In the genomic region with DNA sequence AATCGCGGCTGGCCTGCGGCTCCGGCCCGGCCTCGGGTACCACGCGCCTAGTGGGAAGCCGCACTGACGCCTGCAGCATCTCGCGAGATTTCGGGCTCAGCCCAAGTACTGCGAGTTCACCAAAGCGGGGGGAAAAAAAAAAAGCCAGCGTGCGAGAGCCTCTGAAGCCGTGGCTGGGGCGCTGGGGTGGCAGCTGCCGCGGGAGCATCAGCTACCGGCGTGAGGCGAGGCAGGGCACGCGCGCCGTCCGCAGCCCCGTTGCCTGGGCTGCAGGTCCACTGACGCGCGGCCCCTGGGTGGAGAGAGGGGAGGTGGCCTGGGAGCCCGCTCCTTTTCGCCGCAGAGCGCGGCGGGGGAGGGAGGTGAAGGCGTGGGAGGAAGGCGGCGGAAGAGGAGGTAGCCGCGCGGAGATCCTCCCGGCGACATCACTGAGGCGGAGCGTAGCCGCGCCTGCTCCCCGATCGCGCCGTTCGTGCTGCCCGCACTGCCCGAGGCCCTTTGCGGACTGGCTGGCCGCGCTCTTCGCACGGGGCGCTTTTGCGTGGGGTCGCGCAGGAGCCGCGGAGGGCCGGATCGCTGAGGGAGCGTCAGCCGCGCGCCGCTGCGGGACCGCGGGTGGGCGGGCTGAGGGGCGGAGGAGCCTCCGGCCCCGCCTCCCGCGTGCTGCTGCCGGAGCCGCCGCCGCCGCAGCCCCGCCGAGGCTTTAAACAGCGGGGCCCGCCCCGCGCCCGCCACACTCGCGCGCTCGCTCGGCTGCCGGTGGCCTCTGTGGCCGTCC, we compare ENCODE assay signal across 8 cellular contexts. TPM values are rescaled to one million over a fixed set of nuclear protein-coding genes. Genes with fewer than 3 reads are reported as not detected.
A peak's percentile ranks its signal among the peaks of the same experiment; 100 is the strongest.
DNase-seq lines count a peak whose midpoint lies in the region; ATAC-seq lines count a peak whose summit lies in the region.

Gene SLC12A2, plus strand, starts transcription at position 734 of the 778 bp plus-strand sequence. CDS start 189 bp downstream, outside the sequence.

- peak within 1 kb of the TSS; percentile 89 to 98 (median 95) for H3K4me3 Mint-ChIP-seq in CD8-positive, alpha-beta memory T cell

- no peaks in the 10 kb centered on the region for H3K9me3 Mint-ChIP-seq in CD8-positive, alpha-beta memory T cell

- no peaks in the 10 kb centered on the region for H3K27me3 ChIP-seq in CD8-positive, alpha-beta memory T cell (ENCODE audit: insufficient read depth, low read length, poor library complexity, severe bottlenecking)

- H3K4me1 Mint-ChIP-seq in CD8-positive, alpha-beta memory T cell: peaks cover 62 to 77% (median 76%) of the 10 kb centered on the region in 3 donors

- no peaks in the 10 kb centered on the region for H3K9me3 ChIP-seq in CD8-positive, alpha-beta memory T cell (ENCODE audit: low read length)

- H3K4me3 ChIP-seq in CD8-positive, alpha-beta memory T cell (ENCODE audit: low read length): peak within 1 kb of the TSS; percentile 84

- peak; percentile 55 for ATAC-seq in GM19467 (IDR thresholded peaks at IDR 0.05; ENCODE audit: unreplicated experiment)

- POLR2A ChIA-PET in CD8-positive, alpha-beta memory T cell (lab: Charles Lee): interaction anchor here (0.6 to 1.5 kb wide), 5 partner anchors 9 to 554 kb away, joined by 3 to 4 read pairs (median 3); no protein-coding TSS in a partner anchor

- H3K4me1 ChIP-seq in CD8-positive, alpha-beta memory T cell (ENCODE audit: insufficient read depth, low read length): peaks cover 41% of the 10 kb centered on the region

- no peaks in the 10 kb centered on the region for H3K36me3 ChIP-seq in CD8-positive, alpha-beta memory T cell (ENCODE audit: insufficient read depth, low read length)

- peaks cover 0 to 1% of the 10 kb centered on the region in 2 donors for H3K27me3 Mint-ChIP-seq in CD8-positive, alpha-beta memory T cell

- peak within 1 kb of the TSS; percentile 83 to 98 (median 96) for H3K27ac Mint-ChIP-seq in CD8-positive, alpha-beta memory T cell

- CTCF ChIA-PET in CD8-positive, alpha-beta memory T cell (lab: Charles Lee): interaction anchor here (1.4 to 1.9 kb wide), 2 partner anchors 17 to 29 kb away, joined by 3 to 5 read pairs; no protein-coding TSS in a partner anchor

- DNase-seq in CD8-positive, alpha-beta memory T cell: peak; percentile 89 to 96 (median 95)
- DNase-seq in HPDE6-E6E7 (ENCODE audit: extremely low spot score) (peak; percentile 89), NK-92 (lab: John Stamatoyannopoulos, UW; ENCODE audit: unreplicated experiment) (peak; percentile 42), lung microvascular endothelial cell (ENCODE audit: low read depth in 2 of 2) (peak; percentile 96 to 98)
- peak; percentile 96 for DNase-seq in activated CD8-positive, alpha-beta memory T cell treated with anti-CD3 and anti-CD28 coated beads for 24 hours
- peak; percentile 84 for DNase-seq in effector CD8-positive, alpha-beta T cell (lab: John Stamatoyannopoulos, UW)
- DNase-seq in stimulated activated CD4-positive, alpha-beta T cell treated with anti-CD3 and anti-CD28 coated beads, TNF-alpha, amount 100 ng/mL, for 4 hours (ENCODE audit: low read depth in 3 of 3): peak; percentile 81 to 84 (median 83)

- peaks cover 0 to 18% (median 3%) of the 10 kb centered on the region in 3 donors for H3K36me3 Mint-ChIP-seq in CD8-positive, alpha-beta memory T cell

- H3K27ac ChIP-seq in CD8-positive, alpha-beta memory T cell (ENCODE audit: low read depth, low read length): peak within 1 kb of the TSS; percentile 86

RNA-seq across cellular contexts. Expression of gene SLC12A2, which starts in this region (rescaled TPM):
- 10 to 100 TPM; 16.7 to 18.7 TPM for total RNA-seq in CD8-positive, alpha-beta memory T cell
- polyA plus RNA-seq in CD8-positive, alpha-beta memory T cell: 7.1 TPM
- total RNA-seq in lung microvascular endothelial cell: 16.9 and 50.8 TPM in 2 replicates

Comparison
In these comparisons a context has a peak if more than half of its experiments do, and no peak if none do; other contexts are left out.
1. Peak in every context shown above with its lines: DNase-seq, ATAC-seq, H3K4me3 ChIP-seq and H3K27ac ChIP-seq.
2. DNase-seq: peak in every context shown above with its lines; median percentile 97 in lung microvascular endothelial cell; 96 in activated CD8-positive, alpha-beta memory T cell treated with anti-CD3 and anti-CD28 coated beads for 24 hours; 95 in CD8-positive, alpha-beta memory T cell; 89 in HPDE6-E6E7; 84 in effector CD8-positive, alpha-beta T cell; 83 in stimulated activated CD4-positive, alpha-beta T cell treated with anti-CD3 and anti-CD28 coated beads, TNF-alpha, amount 100 ng/mL, for 4 hours; 42 in NK-92.